In the genomic region with DNA sequence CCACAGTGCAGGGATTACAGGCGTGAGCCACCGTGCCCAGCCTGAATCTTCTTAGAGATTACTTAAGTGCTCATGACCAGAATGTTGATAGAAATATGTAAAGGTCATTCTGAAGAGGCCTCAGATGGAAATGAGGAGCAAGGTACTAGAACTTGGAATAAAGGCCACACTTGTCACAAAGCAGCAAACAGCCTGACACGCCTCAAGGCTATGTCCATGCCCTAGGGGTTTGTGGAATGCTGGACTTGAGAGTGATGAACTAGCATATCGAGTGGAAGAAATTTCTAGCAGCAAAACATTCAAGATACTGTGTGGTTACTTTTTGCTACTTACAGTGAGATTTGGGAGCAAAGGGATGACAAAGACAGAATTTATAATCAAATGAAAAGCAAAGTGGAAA, we compare ENCODE assay signal across 19 cellular contexts.
"Had no signal": no experiment of that assay in that cellular context is flagged by ENCODE, and none has a peak within 500 bp of the region (broad histone marks: within the 10 kb centered on the region; RNA-seq: fewer than 3 reads in every experiment).

No MANE protein-coding gene starts in this region.

- H3K36me3 Mint-ChIP-seq: natural killer cell had no signal

- H3K4me3 Mint-ChIP-seq: activated CD4-positive, alpha-beta T cell treated with anti-CD3 and anti-CD28 coated beads for 36 hours; activated CD8-positive, alpha-beta T cell treated with anti-CD3 and anti-CD28 coated beads for 36 hours; activated T-cell treated with anti-CD3 and anti-CD28 coated beads, Interleukin-2, amount 50 U/mL, for 4 hours; natural killer cell; stimulated activated naive CD8-positive, alpha-beta T cell treated with anti-CD3 and anti-CD28 coated beads, Interleukin-15, Interleukin-2, amounts not matched to agents 100 ng/mL and 50 ng/mL, for 24 hours had no signal

- H3K4me3 ChIP-seq: adrenal gland, colonic mucosa, mucosa of descending colon, smooth muscle cell, uterus had no signal

- ATAC-seq: activated CD4-positive, alpha-beta T cell treated with anti-CD3 and anti-CD28 coated beads for 36 hours; activated CD8-positive, alpha-beta T cell treated with anti-CD3 and anti-CD28 coated beads for 36 hours; activated T-cell treated with anti-CD3 and anti-CD28 coated beads, Interleukin-2, amount 50 U/mL, for 4 hours; left colon; mucosa of descending colon; natural killer cell had no signal

- H3K9me3 Mint-ChIP-seq: stimulated activated naive CD8-positive, alpha-beta T cell treated with anti-CD3 and anti-CD28 coated beads, Interleukin-15, Interleukin-2, amounts not matched to agents 100 ng/mL and 50 ng/mL, for 24 hours had no signal

- H3K27ac Mint-ChIP-seq: activated CD4-positive, alpha-beta T cell treated with anti-CD3 and anti-CD28 coated beads for 36 hours; activated CD8-positive, alpha-beta T cell treated with anti-CD3 and anti-CD28 coated beads for 36 hours; natural killer cell; stimulated activated naive CD8-positive, alpha-beta T cell treated with anti-CD3 and anti-CD28 coated beads, Interleukin-15, Interleukin-2, amounts not matched to agents 100 ng/mL and 50 ng/mL, for 24 hours had no signal

- DNase-seq: activated CD4-positive, alpha-beta T cell treated with anti-CD3 and anti-CD28 coated beads for 36 hours; activated CD8-positive, alpha-beta T cell treated with anti-CD3 and anti-CD28 coated beads for 36 hours; activated effector memory CD4-positive, alpha-beta T cell treated with Interleukin-2 at 50 U/mL for 16 hours; activated naive CD4-positive, alpha-beta T cell treated with anti-CD3 and anti-CD28 coated beads, Interleukin-2, amount 50 U/mL, for 16 hours; activated T-cell treated with anti-CD3 and anti-CD28 coated beads, Interleukin-2, amount 50 U/mL, for 4 hours; adrenal gland; central memory CD4-positive, alpha-beta T cell; colonic mucosa; effector CD4-positive, alpha-beta T cell; foreskin melanocyte; left colon; mammary epithelial cell; mucosa of descending colon; natural killer cell; SK-N-SH; T-helper 1 cell; uterus had no signal

- H3K36me3 ChIP-seq: adrenal gland, colonic mucosa, uterus had no signal

- H3K4me1 ChIP-seq: colonic mucosa, uterus had no signal

- H3K9me3 ChIP-seq: adrenal gland, uterus had no signal

- H3K27me3 ChIP-seq: adrenal gland, colonic mucosa, uterus had no signal

- H3K27ac ChIP-seq: adrenal gland, colonic mucosa, uterus had no signal

- H3K27me3 Mint-ChIP-seq: activated CD4-positive, alpha-beta T cell treated with anti-CD3 and anti-CD28 coated beads for 36 hours; activated CD8-positive, alpha-beta T cell treated with anti-CD3 and anti-CD28 coated beads for 36 hours; stimulated activated naive CD8-positive, alpha-beta T cell treated with anti-CD3 and anti-CD28 coated beads, Interleukin-15, Interleukin-2, amounts not matched to agents 100 ng/mL and 50 ng/mL, for 24 hours had no signal
